Comparison of ENCODE assay signal across 13 cellular contexts in genomic region chr9:6829027-6829426, GRCh38.
DNase-seq lines count a peak whose midpoint lies in the region; ATAC-seq and TF ChIP-seq lines count a peak whose summit lies in the region.
"Had no signal": no experiment of that assay in that cellular context is flagged by ENCODE, and none has a peak within 500 bp of the region (broad histone marks: within the 10 kb centered on the region; RNA-seq: fewer than 3 reads in every experiment).

No MANE protein-coding gene starts in this region.

- no peak overlapping the region for H3K4ac ChIP-seq in trophoblast cell (ENCODE audit: low read depth, low read length)

- no peak overlapping the region for H3K27ac ChIP-seq in trophoblast cell (ENCODE audit: low read depth, low read length)
- H3K27ac ChIP-seq in substantia nigra (ENCODE audit: low read depth, low read length, poor library complexity, severe bottlenecking), result no peak overlapping the region
- H3K27ac ChIP-seq: ascending aorta, lower lobe of right lung had no signal

- no peak overlapping the region for H3K4me2 ChIP-seq in trophoblast cell (ENCODE audit: low read length)

- H3K4me1 Mint-ChIP-seq in activated naive CD8-positive, alpha-beta T cell (ENCODE audit: low read depth), result peaks cover 5% of the 10 kb centered on the region
- H3K4me1 Mint-ChIP-seq in activated naive CD8-positive, alpha-beta T cell treated with anti-CD3 and anti-CD28 coated beads for 36 hours, result peaks cover 7% of the 10 kb centered on the region
- peaks cover 15% of the 10 kb centered on the region for H3K4me1 Mint-ChIP-seq in T-helper 17 cell

- no peak overlapping the region for H2BK12ac ChIP-seq in trophoblast cell (ENCODE audit: low read length)

- H3K27me3 ChIP-seq in trophoblast cell (ENCODE audit: insufficient read depth, low read length), result no peaks in the 10 kb centered on the region
- H3K27me3 ChIP-seq: ascending aorta had no signal

- no peak overlapping the region for H3K9ac ChIP-seq in trophoblast cell (ENCODE audit: low read length)

- no peaks in the 10 kb centered on the region for H3K79me1 ChIP-seq in trophoblast cell (ENCODE audit: low read length)

- peaks cover 0 to 4% of the 10 kb centered on the region in 2 experiments for H3K36me3 ChIP-seq in trophoblast cell (ENCODE audit: control insufficient read depth in 1 of 2, insufficient read depth in 2 of 2, low read length in 2 of 2)

- no peak overlapping the region for H3K18ac ChIP-seq in trophoblast cell (ENCODE audit: low read length)

- no peak overlapping the region for H2AFZ ChIP-seq in trophoblast cell (ENCODE audit: insufficient read depth, low read length, poor library complexity)

- H2BK5ac ChIP-seq in trophoblast cell (ENCODE audit: low read depth, low read length, poor library complexity), result no peak overlapping the region

- H2BK120ac ChIP-seq in trophoblast cell (ENCODE audit: insufficient read depth, low read length, poor library complexity), result no peak overlapping the region

- no peak overlapping the region for H3K4me3 ChIP-seq in fibroblast of mammary gland (ENCODE audit: control insufficient read depth, low read depth, low read length)
- no peak overlapping the region for H3K4me3 ChIP-seq in trophoblast cell (ENCODE audit: low read depth, low read length)
- H3K4me3 ChIP-seq: ascending aorta, lower lobe of right lung had no signal

- H3K23ac ChIP-seq in trophoblast cell (ENCODE audit: low read length), result no peak overlapping the region

- TF ChIP-seq CTCF in fibroblast of mammary gland (conservative IDR thresholded peaks at IDR 0.05; ENCODE audit: control insufficient read depth, insufficient read depth, low read depth, low read length), result peak; percentile 7

- H4K8ac ChIP-seq in trophoblast cell (ENCODE audit: low read depth, low read length), result no peak overlapping the region

- no peak overlapping the region for H3K4me3 Mint-ChIP-seq in activated naive CD8-positive, alpha-beta T cell
- no peak overlapping the region for H3K4me3 Mint-ChIP-seq in activated naive CD8-positive, alpha-beta T cell treated with anti-CD3 and anti-CD28 coated beads for 36 hours
- H3K4me3 Mint-ChIP-seq in T-helper 17 cell, result no peak overlapping the region

- H3K4me1 ChIP-seq in trophoblast cell (ENCODE audit: control insufficient read depth in 1 of 2, insufficient read depth in 2 of 2, low read length in 2 of 2), result peaks cover 4 to 6% of the 10 kb centered on the region in 2 experiments
- H3K4me1 ChIP-seq: ascending aorta, lower lobe of right lung had no signal

- WGBS in trophoblast cell (ENCODE audit: extremely low coverage, insufficient coverage, insufficient read length), result no CpG with 5 or more reads among the region's 2 CpGs

- H3K79me2 ChIP-seq in trophoblast cell (ENCODE audit: control insufficient read depth, insufficient read depth, low read length, poor library complexity), result no peaks in the 10 kb centered on the region

- H3K36me3 Mint-ChIP-seq in activated naive CD8-positive, alpha-beta T cell, result peaks cover 18% of the 10 kb centered on the region
- peaks cover 33% of the 10 kb centered on the region for H3K36me3 Mint-ChIP-seq in activated naive CD8-positive, alpha-beta T cell treated with anti-CD3 and anti-CD28 coated beads for 36 hours
- peaks cover 10% of the 10 kb centered on the region for H3K36me3 Mint-ChIP-seq in T-helper 17 cell (ENCODE audit: low read depth)

- peaks cover 6% of the 10 kb centered on the region for H3K9me3 Mint-ChIP-seq in activated naive CD8-positive, alpha-beta T cell (ENCODE audit: low read depth)
- H3K9me3 Mint-ChIP-seq in activated naive CD8-positive, alpha-beta T cell treated with anti-CD3 and anti-CD28 coated beads for 36 hours, result peaks cover 5% of the 10 kb centered on the region

- H4K91ac ChIP-seq in trophoblast cell (ENCODE audit: low read depth, low read length), result no peak overlapping the region

- DNase-seq in activated naive CD8-positive, alpha-beta T cell treated with anti-CD3 and anti-CD28 coated beads for 36 hours, result no peak
- DNase-seq in T-helper 17 cell, result no peak
- DNase-seq in fibroblast of mammary gland (ENCODE audit: low read depth), result peak; percentile 20
- DNase-seq in trophoblast cell, result peak; percentile 22 to 54
- no peak for DNase-seq in substantia nigra (lab: John Stamatoyannopoulos, UW)
- no peak for DNase-seq in SHP77 (lab: John Stamatoyannopoulos, UW)
- DNase-seq in NCI-H2107 (lab: John Stamatoyannopoulos, UW), result no peak
- DNase-seq: activated T-cell treated with anti-CD3 and anti-CD28 coated beads for 4 hours, DMS53, lower lobe of right lung, NCI-H2081 had no signal

- no peak for ATAC-seq in T-helper 17 cell
- ATAC-seq: lower lobe of right lung had no signal

- H3K9me3 ChIP-seq in T-helper 17 cell (ENCODE audit: control insufficient read depth, low read length, poor library complexity, severe bottlenecking), result no peaks in the 10 kb centered on the region
- no peaks in the 10 kb centered on the region for H3K9me3 ChIP-seq in trophoblast cell (ENCODE audit: insufficient read depth, low read depth, low read length)
- H3K9me3 ChIP-seq: lower lobe of right lung had no signal

- no peak overlapping the region for H4K12ac ChIP-seq in trophoblast cell (ENCODE audit: low read depth, low read length)

- H3K27me3 Mint-ChIP-seq in activated naive CD8-positive, alpha-beta T cell, result no peaks in the 10 kb centered on the region
- H3K27me3 Mint-ChIP-seq in activated naive CD8-positive, alpha-beta T cell treated with anti-CD3 and anti-CD28 coated beads for 36 hours, result no peaks in the 10 kb centered on the region
- H3K27me3 Mint-ChIP-seq in T-helper 17 cell, result no peaks in the 10 kb centered on the region

- H2AK5ac ChIP-seq in trophoblast cell (ENCODE audit: low read length), result no peak overlapping the region

- H3K14ac ChIP-seq in trophoblast cell (ENCODE audit: low read length), result no peak overlapping the region

- H3K27ac Mint-ChIP-seq in activated naive CD8-positive, alpha-beta T cell, result peak overlapping the region; percentile 1
- H3K27ac Mint-ChIP-seq in activated naive CD8-positive, alpha-beta T cell treated with anti-CD3 and anti-CD28 coated beads for 36 hours, result no peak overlapping the region
- H3K27ac Mint-ChIP-seq in T-helper 17 cell, result peak overlapping the region; percentile 73

Comparison
In these comparisons a context has a peak if more than half of its experiments do, and no peak if none do; other contexts are left out.
1. DNase-seq: peak in fibroblast of mammary gland (single experiment) and trophoblast cell (2 of 2); none in activated naive CD8-positive, alpha-beta T cell treated with anti-CD3 and anti-CD28 coated beads for 36 hours (single experiment), T-helper 17 cell (0 of 3), substantia nigra (0 of 49), SHP77 (0 of 2) and NCI-H2107 (single experiment).